Comparison of ENCODE assay signal across 2 cellular contexts in the genomic region with DNA sequence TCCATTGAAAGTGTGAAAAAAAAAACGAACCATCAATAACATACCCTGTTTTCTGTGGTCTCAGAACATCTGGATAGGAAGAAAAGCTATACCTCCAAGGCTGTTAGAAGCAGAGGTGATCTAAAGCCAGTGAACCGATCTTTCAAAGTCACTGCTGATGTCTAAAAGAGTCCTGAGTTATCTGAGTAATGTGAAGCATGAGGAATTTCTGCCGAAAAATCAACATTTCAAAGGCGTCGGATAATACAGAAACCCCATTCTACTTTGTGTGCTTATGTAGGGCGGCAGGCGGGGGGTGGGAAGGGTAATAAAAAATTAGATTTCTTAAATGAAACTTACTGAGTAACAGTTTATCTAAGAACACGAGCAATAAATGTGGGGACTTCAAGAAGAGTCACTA.
TF ChIP-seq lines count a peak whose summit lies in the region.

No MANE protein-coding gene starts in this region.

TF ChIP-seq in IMR-90, 13 proteins besides CTCF, POLR2A, EP300 and RAD21:
- 0 out of 2 replicates have a peak, but pooled peaks have one; percentile 8 for TF ChIP-seq BHLHE40 (IDR thresholded peaks at IDR 0.05; ENCODE audit: low read depth, low read length)
- no peak for TF ChIP-seq FOS (IDR thresholded peaks at IDR 0.05; ENCODE audit: low read depth, low read length)

TF ChIP-seq in neural cell, 6 proteins besides CTCF, POLR2A, EP300 and RAD21 (continued from another document):
- no peak for TF ChIP-seq SMC3 (conservative IDR thresholded peaks at IDR 0.05; ENCODE audit: poor library complexity)
- no peak for TF ChIP-seq TAF1 (IDR thresholded peaks at IDR 0.05; ENCODE audit: low read depth)
- TF ChIP-seq EZH2 (IDR thresholded peaks at IDR 0.05; ENCODE audit: borderline replicate concordance, insufficient read depth, low read length, poor library complexity, severe bottlenecking) = no peak
- TF ChIP-seq POLR2AphosphoS5 (IDR thresholded peaks at IDR 0.05) = no peak
- TF ChIP-seq, protein P1, sequence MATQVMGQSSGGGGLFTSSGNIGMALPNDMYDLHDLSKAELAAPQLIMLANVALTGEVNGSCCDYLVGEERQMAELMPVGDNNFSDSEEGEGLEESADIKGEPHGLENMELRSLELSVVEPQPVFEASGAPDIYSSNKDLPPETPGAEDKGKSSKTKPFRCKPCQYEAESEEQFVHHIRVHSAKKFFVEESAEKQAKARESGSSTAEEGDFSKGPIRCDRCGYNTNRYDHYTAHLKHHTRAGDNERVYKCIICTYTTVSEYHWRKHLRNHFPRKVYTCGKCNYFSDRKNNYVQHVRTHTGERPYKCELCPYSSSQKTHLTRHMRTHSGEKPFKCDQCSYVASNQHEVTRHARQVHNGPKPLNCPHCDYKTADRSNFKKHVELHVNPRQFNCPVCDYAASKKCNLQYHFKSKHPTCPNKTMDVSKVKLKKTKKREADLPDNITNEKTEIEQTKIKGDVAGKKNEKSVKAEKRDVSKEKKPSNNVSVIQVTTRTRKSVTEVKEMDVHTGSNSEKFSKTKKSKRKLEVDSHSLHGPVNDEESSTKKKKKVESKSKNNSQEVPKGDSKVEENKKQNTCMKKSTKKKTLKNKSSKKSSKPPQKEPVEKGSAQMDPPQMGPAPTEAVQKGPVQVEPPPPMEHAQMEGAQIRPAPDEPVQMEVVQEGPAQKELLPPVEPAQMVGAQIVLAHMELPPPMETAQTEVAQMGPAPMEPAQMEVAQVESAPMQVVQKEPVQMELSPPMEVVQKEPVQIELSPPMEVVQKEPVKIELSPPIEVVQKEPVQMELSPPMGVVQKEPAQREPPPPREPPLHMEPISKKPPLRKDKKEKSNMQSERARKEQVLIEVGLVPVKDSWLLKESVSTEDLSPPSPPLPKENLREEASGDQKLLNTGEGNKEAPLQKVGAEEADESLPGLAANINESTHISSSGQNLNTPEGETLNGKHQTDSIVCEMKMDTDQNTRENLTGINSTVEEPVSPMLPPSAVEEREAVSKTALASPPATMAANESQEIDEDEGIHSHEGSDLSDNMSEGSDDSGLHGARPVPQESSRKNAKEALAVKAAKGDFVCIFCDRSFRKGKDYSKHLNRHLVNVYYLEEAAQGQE (IDR thresholded peaks at IDR 0.05; ENCODE audit: borderline replicate concordance) = no peak
